Comparison of ENCODE assay signal across 12 cellular contexts in the genomic region with DNA sequence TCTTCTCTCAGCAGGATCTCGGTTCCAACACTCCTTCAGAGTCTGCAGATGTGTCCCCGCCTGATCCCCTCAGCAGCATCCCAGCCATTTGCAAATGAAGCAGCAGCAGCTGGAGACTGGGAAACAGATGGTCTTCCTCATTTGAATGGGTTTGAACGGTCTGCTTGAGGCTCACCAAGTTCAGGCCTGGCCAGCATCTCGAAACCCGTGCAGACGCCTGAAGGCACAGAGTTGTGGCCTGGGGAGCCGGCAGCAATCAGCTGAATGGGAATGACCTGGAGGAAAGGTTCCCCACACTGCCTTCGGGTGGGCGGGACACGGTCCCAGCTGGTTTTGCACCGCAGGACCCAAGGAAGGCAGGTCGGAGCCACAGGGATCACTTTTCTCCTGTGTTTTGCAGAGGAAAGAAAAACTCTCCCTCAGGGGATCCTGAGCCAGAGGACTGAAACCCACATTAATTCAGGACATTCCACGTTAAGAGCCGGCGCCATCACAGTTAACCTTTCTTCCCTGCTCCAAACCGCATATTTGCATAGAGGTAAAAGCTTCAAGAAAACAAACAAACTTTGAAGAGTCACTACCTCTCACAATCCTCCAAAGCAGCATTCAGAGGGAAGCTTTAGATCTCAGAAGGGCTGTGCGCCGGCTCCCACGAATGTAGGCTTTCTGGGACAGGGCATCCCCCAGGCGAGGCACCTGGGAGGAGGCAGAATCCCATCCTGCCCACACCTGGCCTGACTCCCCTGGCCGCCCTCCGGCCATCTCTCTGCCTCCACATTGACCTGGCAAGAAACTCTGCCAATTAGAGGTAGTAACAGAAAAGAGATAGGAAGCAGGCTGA. TPM values are rescaled to one million over a fixed set of nuclear protein-coding genes. Genes with fewer than 3 reads are reported as not detected.
DNase-seq lines count a peak whose midpoint lies in the region; ATAC-seq, FAIRE-seq and TF ChIP-seq lines count a peak whose summit lies in the region.
"Had no signal": no experiment of that assay in that cellular context is flagged by ENCODE, and none has a peak within 500 bp of the region (broad histone marks: within the 10 kb centered on the region; RNA-seq: fewer than 3 reads in every experiment).

No MANE protein-coding gene starts in this region.

- H3K9ac ChIP-seq in kidney (ENCODE audit: low read length in 2 of 2) = no peak overlapping the region

- H3K36me3 ChIP-seq in kidney (ENCODE audit: control insufficient read depth in 1 of 2, insufficient read depth in 2 of 2, low read length in 2 of 2) = no peaks in the 10 kb centered on the region
- no peaks in the 10 kb centered on the region for H3K36me3 ChIP-seq in suprapubic skin

- intact Hi-C loops in dorsolateral prefrontal cortex (cut with DNase I) = no loop called here
- intact Hi-C loops in kidney (cut with DNase I) = no loop called here

- TF ChIP-seq CTCF in dorsolateral prefrontal cortex (IDR thresholded peaks at IDR 0.05 in 54 of 56, conservative IDR thresholded peaks at IDR 0.05 in 2 of 56; ENCODE audit: low read depth in 1 of 56, partially characterized antibody in 56 of 56) (no peak), kidney (IDR thresholded peaks at IDR 0.05; ENCODE audit: borderline replicate concordance, extremely low read depth, insufficient read depth) (no peak), suprapubic skin (IDR thresholded peaks at IDR 0.05) (no peak)

- DNase-seq in NCI-H1694 (lab: John Stamatoyannopoulos, UW) (peak; percentile 28), dorsolateral prefrontal cortex (no peak), kidney (no peak), suprapubic skin (ENCODE audit: low spot score in 2 of 2) (no peak), HK-2 (ENCODE audit: unreplicated experiment) (no peak), NCI-H1930 (lab: John Stamatoyannopoulos, UW) (no peak)
- DNase-seq: activated B cell treated with CpG ODN at 0.5 μM for 24 hours; activated T-cell treated with anti-CD3 and anti-CD28 coated beads for 4 hours; GDM1; naive thymus-derived CD4-positive, alpha-beta T cell; right cardiac atrium had no signal

- peak overlapping the region in 2 of 59 donors; percentile 3 to 24 for H3K4me3 ChIP-seq in dorsolateral prefrontal cortex
- H3K4me3 ChIP-seq in kidney (ENCODE audit: low read length in 2 of 2) = no peak overlapping the region
- no peak overlapping the region for H3K4me3 ChIP-seq in suprapubic skin

- WGBS in suprapubic skin = 52% methylated on average over 21 of the region's 22 CpGs

- H3K4me1 ChIP-seq in kidney (ENCODE audit: control insufficient read depth in 1 of 2, insufficient read depth in 1 of 2, low read depth in 1 of 2, low read length in 2 of 2) (peaks cover 7 to 14% of the 10 kb centered on the region in 2 donors), suprapubic skin (peaks cover 43% of the 10 kb centered on the region)

- no peak for TF ChIP-seq POLR2A in suprapubic skin (IDR thresholded peaks at IDR 0.05)

- no peak for ATAC-seq in GM21717 (IDR thresholded peaks at IDR 0.05; ENCODE audit: unreplicated experiment)
- ATAC-seq: naive thymus-derived CD4-positive, alpha-beta T cell had no signal

- H3K27me3 ChIP-seq in dorsolateral prefrontal cortex (no peaks in the 10 kb centered on the region), suprapubic skin (no peaks in the 10 kb centered on the region)

- FAIRE-seq in kidney (lab: Jason Lieb, UNC) = no peak

- no peak for TF ChIP-seq EP300 in suprapubic skin (IDR thresholded peaks at IDR 0.05)

- peak overlapping the region in 48 of 59 donors; percentile 4 to 78 (median 55) for H3K27ac ChIP-seq in dorsolateral prefrontal cortex
- H3K27ac ChIP-seq in kidney (ENCODE audit: low read depth in 2 of 2, low read length in 2 of 2) = peak overlapping the region; percentile 34 to 69
- peak overlapping the region; percentile 4 for H3K27ac ChIP-seq in suprapubic skin

- H3K9me3 ChIP-seq in kidney (ENCODE audit: control insufficient read depth in 1 of 2, low read length in 2 of 2) (no peaks in the 10 kb centered on the region), suprapubic skin (no peaks in the 10 kb centered on the region)

RNA-seq across cellular contexts. Expression of a gene that starts 17.7 kb away (rescaled TPM):
- total RNA-seq in dorsolateral prefrontal cortex (100 to 1,000 TPM in 94 of 120 experiments, 10 to 100 TPM in 26; 69.8 to 487 (median 136) TPM), kidney (59.4 TPM), suprapubic skin (100 to 1,000 TPM; 105 to 222 (median 155) TPM)
- 20.2 TPM for polyA plus RNA-seq in kidney (ENCODE audit: insufficient read depth, low read depth, low replicate concordance)
- total RNA-seq: activated B cell treated with CpG ODN at 0.5 μM for 24 hours had no signal
- polyA plus RNA-seq: naive thymus-derived CD4-positive, alpha-beta T cell had no signal

Comparison
In these comparisons a context has a peak if more than half of its experiments do, and no peak if none do; other contexts are left out.
1. H3K27ac ChIP-seq: peak in every context shown above with its lines; median percentile 55 in dorsolateral prefrontal cortex; 52 in kidney; 4 in suprapubic skin.